Comparison of ENCODE assay signal across 16 cellular contexts in the genomic region with DNA sequence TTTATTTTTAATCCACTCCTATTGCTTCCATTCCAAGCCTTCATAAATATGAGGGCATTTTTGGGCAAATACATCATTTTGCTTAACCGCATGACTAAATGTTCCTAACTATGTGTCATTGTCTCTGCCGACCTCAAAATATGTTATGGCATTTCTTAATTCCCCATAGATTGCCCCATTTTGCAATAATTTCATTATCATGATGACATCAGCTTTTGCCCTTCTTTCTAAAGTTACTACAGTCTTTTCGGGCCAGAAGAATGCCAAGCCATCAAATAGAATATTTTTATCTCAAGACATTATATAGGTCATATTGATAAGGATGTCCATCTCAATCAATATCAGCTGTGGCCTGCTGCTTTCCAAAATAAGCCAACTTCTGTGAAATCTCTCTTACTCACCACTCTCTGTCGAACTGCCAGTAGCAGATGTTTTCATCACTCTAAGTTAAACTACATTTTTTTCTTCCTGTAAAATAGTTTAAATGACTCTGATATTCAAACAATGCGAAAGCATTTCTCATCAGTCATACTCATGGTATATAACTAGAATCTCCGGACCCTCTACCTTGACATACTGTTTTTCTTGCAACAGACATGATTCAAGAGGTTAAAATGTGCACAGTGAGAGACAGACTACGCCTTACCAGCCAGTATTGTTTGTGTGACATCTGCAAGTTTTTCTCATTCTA.
A peak's percentile ranks its signal among the peaks of the same experiment; 100 is the strongest.
DNase-seq lines count a peak whose midpoint lies in the region; ATAC-seq, FAIRE-seq and TF ChIP-seq lines count a peak whose summit lies in the region.
"Had no signal": no experiment of that assay in that cellular context is flagged by ENCODE, and none has a peak within 500 bp of the region (broad histone marks: within the 10 kb centered on the region; RNA-seq: fewer than 3 reads in every experiment).

No MANE protein-coding gene starts in this region.

- no peaks in the 10 kb centered on the region for H3K27me3 Mint-ChIP-seq in activated T-helper 17 cell treated with anti-CD3 and anti-CD28 coated beads, Interleukin-2, amount 50 U/mL, for 72 hours

- intact Hi-C loops in Right ventricle myocardium superior (cut with DNase I) = no loop called here

- TF ChIP-seq POLR2A in H54 (IDR thresholded peaks at IDR 0.05; ENCODE audit: low read depth, low read length) = no peak

- H3K4me3 ChIP-seq in right atrium auricular region (no peak overlapping the region), fibroblast of pulmonary artery (replicated peaks; ENCODE audit: low read depth, low read length) (no peak overlapping the region)
- H3K4me3 ChIP-seq: A549, esophagus muscularis mucosa, ovary, suprapubic skin had no signal

- no peak overlapping the region for H3K27ac Mint-ChIP-seq in activated T-helper 17 cell treated with anti-CD3 and anti-CD28 coated beads, Interleukin-2, amount 50 U/mL, for 72 hours
- H3K27ac Mint-ChIP-seq: T-cell had no signal

- no peaks in the 10 kb centered on the region for H3K9me3 ChIP-seq in right atrium auricular region
- H3K9me3 ChIP-seq: esophagus muscularis mucosa, ovary, suprapubic skin had no signal

- H3K36me3 ChIP-seq in right atrium auricular region = no peaks in the 10 kb centered on the region
- H3K36me3 ChIP-seq: esophagus muscularis mucosa, ovary, suprapubic skin had no signal

- ATAC-seq in Right ventricle myocardium superior (ENCODE audit: poor library complexity) = peak; percentile 29
- ATAC-seq in activated T-helper 17 cell treated with anti-CD3 and anti-CD28 coated beads, Interleukin-2, amount 50 U/mL, for 72 hours (replicated peaks) = no peak
- ATAC-seq: A549, T-cell had no signal

- TF ChIP-seq CTCF in right atrium auricular region (IDR thresholded peaks at IDR 0.05) (no peak), fibroblast of pulmonary artery (IDR thresholded peaks at IDR 0.05; ENCODE audit: low read length, missing control alignments) (no peak)

- H3K4me1 Mint-ChIP-seq in activated T-helper 17 cell treated with anti-CD3 and anti-CD28 coated beads, Interleukin-2, amount 50 U/mL, for 72 hours = no peaks in the 10 kb centered on the region
- H3K4me1 Mint-ChIP-seq: T-cell had no signal

- FAIRE-seq in urothelium cell line (lab: Jason Lieb, UNC) (no peak), H54 (lab: Jason Lieb, UNC) (no peak)
- FAIRE-seq: A549 had no signal

- no peaks in the 10 kb centered on the region for H3K27me3 ChIP-seq in right atrium auricular region
- H3K27me3 ChIP-seq: esophagus muscularis mucosa, ovary, suprapubic skin had no signal

- no peak overlapping the region for H3K4me3 Mint-ChIP-seq in activated T-helper 17 cell treated with anti-CD3 and anti-CD28 coated beads, Interleukin-2, amount 50 U/mL, for 72 hours
- H3K4me3 Mint-ChIP-seq: T-cell had no signal

- DNase-seq in Right ventricle myocardium superior (no peak), right atrium auricular region (ENCODE audit: low spot score) (no peak), RKO (ENCODE audit: low spot score) (peak; percentile 41), fibroblast of pulmonary artery (ENCODE audit: low read depth) (peak; percentile 91), urothelium cell line (ENCODE audit: low spot score) (peak; percentile 11), UCSD-AML1 (lab: John Stamatoyannopoulos, UW; ENCODE audit: unreplicated experiment) (no peak), H54 (ENCODE audit: insufficient read length, low spot score) (no peak)
- DNase-seq: activated CD4-positive, CD25-positive, alpha-beta regulatory T cell treated with anti-CD3 and anti-CD28 coated beads, Interleukin-2, amount 50 U/mL, for 72 hours; NCI-H1105 treated with DMSO at 0.1 percent for 48 hours; OCI-M1; ovary; T-cell had no signal

- peak overlapping the region in 1 of 2 donors; percentile 25 for H3K27ac ChIP-seq in right atrium auricular region
- H3K27ac ChIP-seq: A549, esophagus muscularis mucosa, ovary, suprapubic skin had no signal

- H3K4me1 ChIP-seq in right atrium auricular region = no peaks in the 10 kb centered on the region
- H3K4me1 ChIP-seq: A549, suprapubic skin had no signal

- no peaks in the 10 kb centered on the region for H3K9me3 Mint-ChIP-seq in activated T-helper 17 cell treated with anti-CD3 and anti-CD28 coated beads, Interleukin-2, amount 50 U/mL, for 72 hours

- H3K36me3 Mint-ChIP-seq in activated T-helper 17 cell treated with anti-CD3 and anti-CD28 coated beads, Interleukin-2, amount 50 U/mL, for 72 hours (ENCODE audit: low read depth) = no peaks in the 10 kb centered on the region
- H3K36me3 Mint-ChIP-seq: T-cell had no signal

Comparison
In these comparisons a context has a peak if more than half of its experiments do, and no peak if none do; other contexts are left out.
1. DNase-seq: peak in RKO (single experiment), fibroblast of pulmonary artery (single experiment) and urothelium cell line (single experiment); none in Right ventricle myocardium superior (single experiment), right atrium auricular region (single experiment), UCSD-AML1 (single experiment) and H54 (single experiment).